ENCODE assay signal across 2 cellular contexts in genomic region chr2:177673602-177674595, GRCh38.
TF ChIP-seq lines count a peak whose summit lies in the region.

No MANE protein-coding gene starts in this region.

TF ChIP-seq in SK-N-SH treated with all-trans-retinoic acid at 6 μM for 48 hours, 23 proteins besides CTCF, POLR2A, EP300 and RAD21 (continued from another document):
- no peak for TF ChIP-seq TSHZ2 (CRISPR knock-in tag; IDR thresholded peaks at IDR 0.05)
- TF ChIP-seq ZNF70 (CRISPR knock-in tag; IDR thresholded peaks at IDR 0.05), result no peak
- no peak for TF ChIP-seq CSRNP3 (CRISPR knock-in tag; IDR thresholded peaks at IDR 0.05)
- TF ChIP-seq ZFP3 (CRISPR knock-in tag; IDR thresholded peaks at IDR 0.05), result no peak

TF ChIP-seq in SK-N-SH, 30 proteins besides CTCF, POLR2A, EP300 and RAD21 (continued from another document):
- TF ChIP-seq REST (IDR thresholded peaks at IDR 0.05; ENCODE audit: low read depth, low read length) (no peak), PBX3 (IDR thresholded peaks at IDR 0.05) (no peak)
